ENCODE assay signal across 17 cellular contexts in genomic region chr17:28688481-28688880, GRCh38. TPM values are rescaled to one million over a fixed set of nuclear protein-coding genes. Genes with fewer than 3 reads are reported as not detected.
DNase-seq lines count a peak whose midpoint lies in the region; ATAC-seq and TF ChIP-seq lines count a peak whose summit lies in the region.
"Had no signal": no experiment of that assay in that cellular context is flagged by ENCODE, and none has a peak within 500 bp of the region (broad histone marks: within the 10 kb centered on the region; RNA-seq: fewer than 3 reads in every experiment).

No MANE protein-coding gene starts in this region.

- TF ChIP-seq CTCF in 22Rv1 (IDR thresholded peaks at IDR 0.05) = no peak
- no peak for TF ChIP-seq CTCF in Panc1 (IDR thresholded peaks at IDR 0.05)

- no peak for DNase-seq in Panc1 (ENCODE audit: low read depth, low spot score)
- DNase-seq in memory B cell (ENCODE audit: low spot score in 2 of 2) = no peak
- DNase-seq in retina = no peak
- no peak for DNase-seq in kidney tubule cell (ENCODE audit: low spot score)
- no peak for DNase-seq in HuH-7.5 (ENCODE audit: low spot score)
- DNase-seq: Caco-2; CD4-positive, CD25-positive, alpha-beta regulatory T cell; CD8-positive, alpha-beta T cell; DMS153; DND-41; GM23248; H7; HCEC 1CT had no signal

- intact Hi-C loops in Panc1 (cut with micrococcal nuclease; ENCODE audit: unreplicated experiment) = no loop called here

- no peaks in the 10 kb centered on the region for H3K9me3 ChIP-seq in Panc1 (ENCODE audit: control insufficient read depth, insufficient read depth, low read depth, low read length)
- H3K9me3 ChIP-seq: BLaER1, Caco-2 had no signal

- H3K4me1 ChIP-seq in Panc1 (ENCODE audit: control insufficient read depth, insufficient read depth, low read length) = no peaks in the 10 kb centered on the region
- H3K4me1 ChIP-seq: Caco-2 had no signal

- CTCF ChIA-PET in Panc1 (lab: Charles Lee) = no interaction called here

- no peak overlapping the region for H3K4me3 ChIP-seq in Panc1 (ENCODE audit: low read depth in 2 of 2, low read length in 2 of 2)
- H3K4me3 ChIP-seq: BLaER1, GM23248 had no signal

- no peaks in the 10 kb centered on the region for H3K9me3 Mint-ChIP-seq in memory B cell
- H3K9me3 Mint-ChIP-seq: CD4-positive, CD25-positive, alpha-beta regulatory T cell; CD8-positive, alpha-beta T cell had no signal

- BruUV-seq in Panc1 (replicated peaks; lab: Mats Ljungman, UMichigan) = TSS peak; percentile 43

- H3K36me3 ChIP-seq in Panc1 (ENCODE audit: control insufficient read depth, insufficient read depth, low read length) = peaks cover 46% of the 10 kb centered on the region

- no peaks in the 10 kb centered on the region for H3K27me3 ChIP-seq in Panc1 (ENCODE audit: control insufficient read depth, insufficient read depth, low read length)
- H3K27me3 ChIP-seq: BLaER1 had no signal

- H3K27ac ChIP-seq in 22Rv1 (0 out of 2 replicates have a peak overlapping the region, but pooled peaks have one; percentile 2), Panc1 (ENCODE audit: low read length) (no peak overlapping the region)
- H3K27ac ChIP-seq: BLaER1, C4-2B, GM23248 had no signal

- H3K27ac Mint-ChIP-seq in memory B cell = peak overlapping the region; percentile 46
- H3K27ac Mint-ChIP-seq: B cell; CD8-positive, alpha-beta T cell had no signal

- no peak overlapping the region for H3K4me3 Mint-ChIP-seq in memory B cell
- H3K4me3 Mint-ChIP-seq: B cell; CD8-positive, alpha-beta T cell had no signal

- in situ Hi-C loops in Panc1 (cut with HindIII; ENCODE audit: low pct_unique_long_range_greater_than_20kb, low sequenced_read_pairs) = no loop called here

- H3K4me1 Mint-ChIP-seq in memory B cell = no peaks in the 10 kb centered on the region
- H3K4me1 Mint-ChIP-seq: B cell had no signal

- POLR2A ChIA-PET in Panc1 (lab: Charles Lee) = no interaction called here

- H3K36me3 Mint-ChIP-seq in memory B cell = peaks cover 42% of the 10 kb centered on the region

- no peak for ATAC-seq in Panc1
- no peak for ATAC-seq in memory B cell (ENCODE audit: low read depth)
- ATAC-seq: CD8-positive, alpha-beta T cell had no signal

- H3K27me3 Mint-ChIP-seq in memory B cell = no peaks in the 10 kb centered on the region
- H3K27me3 Mint-ChIP-seq: B cell; CD4-positive, CD25-positive, alpha-beta regulatory T cell had no signal

RNA-seq across cellular contexts. Expression of gene PROCA1, which starts 23.2 kb away (rescaled TPM):
- total RNA-seq in Panc1 (2021; ENCODE audit: unreplicated experiment) = 4.9 TPM
- polyA plus RNA-seq in Panc1 (2012; ENCODE audit: insufficient read length) = 3.6 TPM

RNA-seq across cellular contexts. Expression of gene SUPT6H, which starts 26.5 kb away (rescaled TPM):
- total RNA-seq in Panc1 (2021; ENCODE audit: unreplicated experiment) = 108 TPM
- polyA plus RNA-seq in Panc1 (2012; ENCODE audit: insufficient read length) = 88.1 TPM

RNA-seq across cellular contexts. Expression of gene SDF2, which starts 26.8 kb away (rescaled TPM):
- total RNA-seq in Panc1 (2021; ENCODE audit: unreplicated experiment) = 72.1 TPM
- 85.6 TPM for polyA plus RNA-seq in Panc1 (2012; ENCODE audit: insufficient read length)

RNA-seq across cellular contexts. Expression of gene RAB34, which starts 29.2 kb away (rescaled TPM):
- total RNA-seq in Panc1 (2021; ENCODE audit: unreplicated experiment) = 284 TPM
- 260 TPM for polyA plus RNA-seq in Panc1 (2012; ENCODE audit: insufficient read length)

RNA-seq across cellular contexts. Expression of gene RPL23A, which starts 31.3 kb away (rescaled TPM):
- total RNA-seq in Panc1 (2021; ENCODE audit: unreplicated experiment) = 1,475 TPM
- 1,113 TPM for polyA plus RNA-seq in Panc1 (2012; ENCODE audit: insufficient read length)
